ENCODE assay signal across 20 cellular contexts in the genomic region with DNA sequence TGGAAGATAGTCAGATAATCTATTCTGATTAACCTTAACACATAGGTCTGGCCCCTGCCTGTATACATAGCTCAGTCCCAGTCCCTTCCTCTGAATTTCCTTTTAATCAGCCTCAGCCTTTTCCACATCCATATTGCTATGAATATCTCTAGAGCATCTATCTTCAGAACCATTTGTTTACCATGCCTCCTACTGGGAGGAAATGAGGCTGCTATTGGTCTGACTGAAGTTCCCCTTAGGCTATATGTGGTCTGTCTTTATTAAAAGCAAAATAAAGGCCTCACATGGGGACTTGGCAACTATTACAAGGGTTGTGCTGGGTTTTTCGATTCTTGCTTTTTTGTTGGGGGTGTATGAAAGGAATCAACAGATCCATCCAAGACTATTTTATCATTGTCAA.
A peak's percentile ranks its signal among the peaks of the same experiment; 100 is the strongest.
DNase-seq lines count a peak whose midpoint lies in the region; ATAC-seq, FAIRE-seq and TF ChIP-seq lines count a peak whose summit lies in the region.
"Had no signal": no experiment of that assay in that cellular context is flagged by ENCODE, and none has a peak within 500 bp of the region (broad histone marks: within the 10 kb centered on the region; RNA-seq: fewer than 3 reads in every experiment).

No MANE protein-coding gene starts in this region.

- H3K4me2 ChIP-seq in IMR-90 (ENCODE audit: low read depth, low read length) (no peak overlapping the region), mesendoderm (ENCODE audit: low read length) (no peak overlapping the region)
- H3K4me2 ChIP-seq: BLaER1 treated with 17β-estradiol and CSF1 and Interleukin-3, amounts not matched to agents 10 nM and 100 nM had no signal

- H4K5ac ChIP-seq in IMR-90 (ENCODE audit: low read depth, low read length), result no peak overlapping the region
- no peak overlapping the region for H4K5ac ChIP-seq in mesendoderm (ENCODE audit: low read length)

- H3K56ac ChIP-seq in IMR-90 (ENCODE audit: extremely low read depth, insufficient read depth, low read length) (no peak overlapping the region), mesendoderm (ENCODE audit: low read length) (no peak overlapping the region)

- H3K27ac ChIP-seq in IMR-90 (ENCODE audit: insufficient read depth, low read length) (no peak overlapping the region), WERI-Rb-1 (no peak overlapping the region), mesendoderm (ENCODE audit: low read depth, low read length) (no peak overlapping the region), adrenal gland (no peak overlapping the region), right lobe of liver (no peak overlapping the region)
- H3K27ac ChIP-seq: ascending aorta; BLaER1 treated with 17β-estradiol and CSF1 and Interleukin-3, amounts not matched to agents 10 nM and 100 nM; parathyroid adenoma had no signal

- dilution Hi-C loops in IMR-90 (cut with HindIII; ENCODE audit: low sequenced_read_pairs, unreplicated experiment), result no loop called here

- FAIRE-seq in D721Med (lab: Jason Lieb, UNC), result no peak
- FAIRE-seq: colon, H54 had no signal

- H3K79me1 ChIP-seq in IMR-90 (ENCODE audit: low read depth in 1 of 2, low read length in 2 of 2) (no peaks in the 10 kb centered on the region), mesendoderm (ENCODE audit: low read length) (no peaks in the 10 kb centered on the region)

- BruUV-seq in IMR-90 (replicated peaks; lab: Mats Ljungman, UMichigan), result no TSS peak

- in situ Hi-C loops in IMR-90 (cut with MboI; ENCODE audit: low sequenced_read_pairs), result no loop called here

- H2AK9ac ChIP-seq in IMR-90 (replicated peaks; ENCODE audit: low read depth, low read length, poor library complexity), result no peak overlapping the region

- H3K9ac ChIP-seq in IMR-90 (ENCODE audit: low read depth, low read length) (no peak overlapping the region), mesendoderm (ENCODE audit: low read length) (no peak overlapping the region)
- H3K9ac ChIP-seq: BLaER1 treated with 17β-estradiol and CSF1 and Interleukin-3, amounts not matched to agents 10 nM and 100 nM; parathyroid adenoma had no signal

- no peaks in the 10 kb centered on the region for H4K20me1 ChIP-seq in IMR-90 (ENCODE audit: insufficient read depth, low read length)
- H4K20me1 ChIP-seq: BLaER1 treated with 17β-estradiol and CSF1 and Interleukin-3, amounts not matched to agents 10 nM and 100 nM had no signal

- no peak overlapping the region for H4K91ac ChIP-seq in IMR-90 (ENCODE audit: insufficient read depth, low read depth, low read length)

- DNase-seq in D721Med (ENCODE audit: insufficient read length, low spot score) (no peak), IMR-90 (peak; percentile 37), WERI-Rb-1 (no peak), mesendoderm (peak; percentile 63), adrenal gland (no peak), lower leg skin (ENCODE audit: low spot score in 2 of 2) (no peak), right lobe of liver (no peak)
- DNase-seq: activated CD4-positive, alpha-beta T cell treated with anti-CD3 and anti-CD28 coated beads, Interleukin-2, amount 10 ng/mL, durations not matched to agents 24 days and 14 days; activated CD8-positive, alpha-beta memory T cell treated with anti-CD3 and anti-CD28 coated beads, Interleukin-2, amount 50 U/mL, for 4 hours; activated naive CD4-positive, alpha-beta T cell; NCI-H1436; NCI-H226; SHP77 treated with DMSO at 0.1 percent for 48 hours; stimulated activated CD4-positive, alpha-beta T cell treated with anti-CD3 and anti-CD28 coated beads, Interleukin-2, amount 100 ng/mL, for 48 hours; T-helper 9 cell had no signal

- H2AFZ ChIP-seq in IMR-90 (replicated peaks; ENCODE audit: low read length, poor library complexity), result no peak overlapping the region
- H2AFZ ChIP-seq: parathyroid adenoma had no signal

- no peak overlapping the region for H3K23ac ChIP-seq in IMR-90 (ENCODE audit: low read depth, low read length)
- H3K23ac ChIP-seq in mesendoderm (ENCODE audit: low read length), result no peak overlapping the region

- TF ChIP-seq RAD21 in IMR-90 (IDR thresholded peaks at IDR 0.05; ENCODE audit: low read length), result no peak

- POLR2A ChIA-PET in IMR-90 (lab: Charles Lee; ENCODE audit: unreplicated experiment), result no interaction called here

- H2AK5ac ChIP-seq in IMR-90 (ENCODE audit: low read depth, low read length) (no peak overlapping the region), mesendoderm (ENCODE audit: low read length) (no peak overlapping the region)

- peaks cover 6% of the 10 kb centered on the region; the same call in 1 of the 2 replicates for H3K9me1 ChIP-seq in IMR-90 (ENCODE audit: insufficient read depth, low read length)

- H4K8ac ChIP-seq in IMR-90 (ENCODE audit: low read depth in 2 of 2, low read length in 2 of 2), result no peak overlapping the region
- H4K8ac ChIP-seq in mesendoderm (ENCODE audit: low read depth, low read length), result no peak overlapping the region

- H3K27me3 ChIP-seq in IMR-90 (ENCODE audit: control insufficient read depth, insufficient read depth, low read length), result no peaks in the 10 kb centered on the region
- no peaks in the 10 kb centered on the region for H3K27me3 ChIP-seq in WERI-Rb-1 (ENCODE audit: insufficient read depth, low read depth, severe bottlenecking)
- no peaks in the 10 kb centered on the region for H3K27me3 ChIP-seq in mesendoderm (ENCODE audit: insufficient read depth, low read length, poor library complexity)
- no peaks in the 10 kb centered on the region for H3K27me3 ChIP-seq in adrenal gland
- H3K27me3 ChIP-seq in right lobe of liver, result no peaks in the 10 kb centered on the region
- H3K27me3 ChIP-seq: ascending aorta; BLaER1 treated with 17β-estradiol and CSF1 and Interleukin-3, amounts not matched to agents 10 nM and 100 nM had no signal

- no peaks in the 10 kb centered on the region for H3K36me3 ChIP-seq in IMR-90 (ENCODE audit: control insufficient read depth, insufficient read depth, low read length)
- H3K36me3 ChIP-seq in WERI-Rb-1, result no peaks in the 10 kb centered on the region
- H3K36me3 ChIP-seq in mesendoderm (ENCODE audit: control insufficient read depth, insufficient read depth, low read length), result no peaks in the 10 kb centered on the region
- H3K36me3 ChIP-seq in adrenal gland (replicated peaks in 1 of 2), result no peaks in the 10 kb centered on the region
- H3K36me3 ChIP-seq in right lobe of liver, result no peaks in the 10 kb centered on the region
- H3K36me3 ChIP-seq: ascending aorta; BLaER1 treated with 17β-estradiol and CSF1 and Interleukin-3, amounts not matched to agents 10 nM and 100 nM had no signal

- H3K79me2 ChIP-seq in mesendoderm (ENCODE audit: control insufficient read depth, insufficient read depth, low read length), result no peaks in the 10 kb centered on the region
- H3K79me2 ChIP-seq: parathyroid adenoma had no signal

- no peak overlapping the region for H2BK20ac ChIP-seq in IMR-90 (ENCODE audit: low read depth, low read length)

- H2BK5ac ChIP-seq in IMR-90 (ENCODE audit: low read depth, low read length, poor library complexity, severe bottlenecking), result no peak overlapping the region
- no peak overlapping the region for H2BK5ac ChIP-seq in mesendoderm (ENCODE audit: low read length)

- H3K4ac ChIP-seq in IMR-90 (ENCODE audit: low read depth, low read length) (no peak overlapping the region), mesendoderm (ENCODE audit: low read depth, low read length) (no peak overlapping the region)

- H3K9me3 ChIP-seq in IMR-90 (ENCODE audit: control insufficient read depth, insufficient read depth, low read length), result no peaks in the 10 kb centered on the region
- no peaks in the 10 kb centered on the region for H3K9me3 ChIP-seq in WERI-Rb-1 (ENCODE audit: severe bottlenecking)
- no peaks in the 10 kb centered on the region for H3K9me3 ChIP-seq in adrenal gland (replicated peaks in 1 of 3)
- H3K9me3 ChIP-seq in right lobe of liver, result no peaks in the 10 kb centered on the region
- H3K9me3 ChIP-seq: ascending aorta; BLaER1 treated with 17β-estradiol and CSF1 and Interleukin-3, amounts not matched to agents 10 nM and 100 nM had no signal

- no peak overlapping the region for H2BK120ac ChIP-seq in IMR-90 (ENCODE audit: low read depth, low read length)
- H2BK120ac ChIP-seq in mesendoderm (ENCODE audit: low read depth, low read length), result no peak overlapping the region

- H3K4me3 ChIP-seq in IMR-90 (ENCODE audit: insufficient read depth, low read depth, low read length) (no peak overlapping the region), WERI-Rb-1 (ENCODE audit: low read depth, low read length) (no peak overlapping the region), mesendoderm (ENCODE audit: low read length) (no peak overlapping the region), adrenal gland (no peak overlapping the region), lower leg skin (ENCODE audit: low read depth, poor library complexity, severe bottlenecking) (no peak overlapping the region), right lobe of liver (no peak overlapping the region)
- H3K4me3 ChIP-seq: ascending aorta; BLaER1 treated with 17β-estradiol and CSF1 and Interleukin-3, amounts not matched to agents 10 nM and 100 nM had no signal

- intact Hi-C loops in IMR-90 (cut with micrococcal nuclease) (no loop called here), adrenal gland (cut with DNase I) (no loop called here), lower leg skin (cut with DNase I; ENCODE audit: low total_unique reads) (no loop called here), right lobe of liver (cut with DNase I) (no loop called here)

- peaks cover 9% of the 10 kb centered on the region for H3K4me1 ChIP-seq in IMR-90 (ENCODE audit: control insufficient read depth, insufficient read depth, low read length)
- no peaks in the 10 kb centered on the region for H3K4me1 ChIP-seq in mesendoderm (ENCODE audit: control insufficient read depth, low read depth, low read length)
- no peaks in the 10 kb centered on the region for H3K4me1 ChIP-seq in adrenal gland (replicated peaks in 1 of 2)
- H3K4me1 ChIP-seq in right lobe of liver, result no peaks in the 10 kb centered on the region
- H3K4me1 ChIP-seq: ascending aorta; BLaER1 treated with 17β-estradiol and CSF1 and Interleukin-3, amounts not matched to agents 10 nM and 100 nM; parathyroid adenoma had no signal

- peak; percentile 16 for TF ChIP-seq CTCF in D721Med (IDR thresholded peaks at IDR 0.05; ENCODE audit: insufficient read depth, missing control alignments)
- no peak for TF ChIP-seq CTCF in IMR-90 (conservative IDR thresholded peaks at IDR 0.05; ENCODE audit: low read depth, low read length)
- 0 out of 2 replicates have a peak, but pooled peaks have one; percentile 3 for TF ChIP-seq CTCF in WERI-Rb-1 (IDR thresholded peaks at IDR 0.05; ENCODE audit: low read depth, low read length)
- no peak for TF ChIP-seq CTCF in adrenal gland (IDR thresholded peaks at IDR 0.05)
- no peak for TF ChIP-seq CTCF in lower leg skin (IDR thresholded peaks at IDR 0.05)
- no peak for TF ChIP-seq CTCF in right lobe of liver (IDR thresholded peaks at IDR 0.05)

- H3K18ac ChIP-seq in IMR-90 (ENCODE audit: low read depth, low read length) (no peak overlapping the region), mesendoderm (ENCODE audit: low read length) (no peak overlapping the region)

- H3K14ac ChIP-seq in IMR-90 (replicated peaks; ENCODE audit: low read depth, low read length), result no peak overlapping the region

- no peak for TF ChIP-seq POLR2A in IMR-90 (IDR thresholded peaks at IDR 0.05; ENCODE audit: low read depth, low read length)
- TF ChIP-seq POLR2A in adrenal gland (IDR thresholded peaks at IDR 0.05), result no peak
- no peak for TF ChIP-seq POLR2A in lower leg skin (IDR thresholded peaks at IDR 0.05)
- TF ChIP-seq POLR2A in right lobe of liver (IDR thresholded peaks at IDR 0.05), result no peak

- ATAC-seq in IMR-90 (ENCODE audit: low read depth), result peak; percentile 44; the same call in 1 of the 2 replicates
- no peak for ATAC-seq in right lobe of liver

- CTCF ChIA-PET in IMR-90 (lab: Yijun Ruan, JAX), result no interaction called here

- H2BK15ac ChIP-seq in IMR-90 (ENCODE audit: low read depth, low read length) (no peak overlapping the region), mesendoderm (replicated peaks; ENCODE audit: low read depth) (no peak overlapping the region)

- whole genome bisulfite sequencing in IMR-90 (ENCODE audit: extremely low coverage in 2 of 2, insufficient read length in 1 of 2), 2 experiments, result no CpG with 5 or more reads among the region's 1 CpG
- WGBS in mesendoderm (ENCODE audit: extremely low coverage, insufficient coverage, low lambda C conversion rate), result no CpG with 5 or more reads among the region's 1 CpG
- WGBS in adrenal gland, 4 donors, result 45 to 79% (median 61%) methylated on average over 1 of the region's 1 CpG
- 32 to 35% methylated on average over 1 of the region's 1 CpG for WGBS in lower leg skin, 2 donors
- 77% methylated on average over 1 of the region's 1 CpG for WGBS in right lobe of liver (ENCODE audit: insufficient coverage, low coverage, low lambda C conversion rate, missing lambda C conversion rate)

Comparison
In these comparisons a context has a peak if more than half of its experiments do, and no peak if none do; other contexts are left out.
1. DNase-seq: peak in IMR-90 (single experiment) and mesendoderm (single experiment); none in D721Med (single experiment), WERI-Rb-1 (single experiment), adrenal gland (0 of 7), lower leg skin (0 of 2) and right lobe of liver (0 of 3).
2. CTCF ChIP-seq: peak in D721Med (single experiment) and WERI-Rb-1 (single experiment); none in IMR-90 (single experiment), adrenal gland (0 of 6), lower leg skin (0 of 3) and right lobe of liver (0 of 4).